In genomic region chr11:48014917-48015316, GRCh38 we compare ENCODE assay signal across 24 cellular contexts. TPM values are rescaled to one million over a fixed set of nuclear protein-coding genes. Genes with fewer than 3 reads are reported as not detected.
DNase-seq lines count a peak whose midpoint lies in the region; ATAC-seq lines count a peak whose summit lies in the region.
"Had no signal": no experiment of that assay in that cellular context is flagged by ENCODE, and none has a peak within 500 bp of the region (broad histone marks: within the 10 kb centered on the region; RNA-seq: fewer than 3 reads in every experiment).

No MANE protein-coding gene starts in this region.

- H3K27ac Mint-ChIP-seq in T-helper 2 cell treated with Interferon-gamma antibody and Interleukin-4, amounts not matched to agents 5 μg/mL and 100 μg/mL, for 36 hours: peak overlapping the region; percentile 71
- H3K27ac Mint-ChIP-seq in CD4-positive, CD25-positive, alpha-beta regulatory T cell: peak overlapping the region; percentile 83 to 97 (median 90)
- peak overlapping the region; percentile 80 to 98 for H3K27ac Mint-ChIP-seq in T-cell
- H3K27ac Mint-ChIP-seq in effector memory CD8-positive, alpha-beta T cell: peak overlapping the region; percentile 96

- H3K36me3 ChIP-seq in CD4-positive, CD25-positive, alpha-beta regulatory T cell (ENCODE audit: control insufficient read depth, insufficient read depth, low read length): no peaks in the 10 kb centered on the region
- H3K36me3 ChIP-seq in H7 (replicated peaks; ENCODE audit: control insufficient read depth, insufficient read depth, low read length): no peaks in the 10 kb centered on the region
- H3K36me3 ChIP-seq: esophagus muscularis mucosa, gastroesophageal sphincter, suprapubic skin, vagina, WERI-Rb-1 had no signal

- no peak for DNase-seq in T-helper 2 cell treated with Interferon-gamma antibody and Interleukin-4, amounts not matched to agents 5 μg/mL and 100 μg/mL, for 36 hours (ENCODE audit: low spot score)
- DNase-seq in T-helper 2 cell: no peak
- no peak for DNase-seq in CD4-positive, CD25-positive, alpha-beta regulatory T cell
- DNase-seq in T-cell: no peak
- no peak for DNase-seq in effector memory CD8-positive, alpha-beta T cell
- no peak for DNase-seq in H7
- DNase-seq in CD1c-positive myeloid dendritic cell (ENCODE audit: extremely low spot score): no peak
- DNase-seq: activated gamma-delta T cell treated with Interleukin-2 at 50 U/mL for 16 hours; C1 segment of cervical spinal cord; effector CD8-positive, alpha-beta T cell; GF-D8; Kasumi-1; NCI-H1048; NCI-H2029; NCI-H345; WERI-Rb-1 had no signal

- no peak for ATAC-seq in CD4-positive, CD25-positive, alpha-beta regulatory T cell (ENCODE audit: low read depth in 2 of 2)
- ATAC-seq in T-cell (replicated peaks in 1 of 4): no peak
- ATAC-seq in effector memory CD8-positive, alpha-beta T cell (replicated peaks): no peak
- ATAC-seq in GM18858 (IDR thresholded peaks at IDR 0.05; ENCODE audit: unreplicated experiment): no peak
- ATAC-seq: gastroesophageal sphincter, Panc1, sciatic nerve had no signal

- H3K27me3 Mint-ChIP-seq in T-helper 2 cell treated with Interferon-gamma antibody and Interleukin-4, amounts not matched to agents 5 μg/mL and 100 μg/mL, for 36 hours (ENCODE audit: low read depth): no peaks in the 10 kb centered on the region
- H3K27me3 Mint-ChIP-seq in CD4-positive, CD25-positive, alpha-beta regulatory T cell: no peaks in the 10 kb centered on the region
- H3K27me3 Mint-ChIP-seq in T-cell: no peaks in the 10 kb centered on the region
- H3K27me3 Mint-ChIP-seq in effector memory CD8-positive, alpha-beta T cell: no peaks in the 10 kb centered on the region

- no peaks in the 10 kb centered on the region for H3K27me3 ChIP-seq in CD4-positive, CD25-positive, alpha-beta regulatory T cell (ENCODE audit: control insufficient read depth, insufficient read depth, low read length)
- H3K27me3 ChIP-seq in H7 (ENCODE audit: control insufficient read depth, insufficient read depth, low read length): no peaks in the 10 kb centered on the region
- H3K27me3 ChIP-seq: esophagus muscularis mucosa, gastroesophageal sphincter, suprapubic skin, vagina had no signal

- H3K9me3 Mint-ChIP-seq in T-helper 2 cell treated with Interferon-gamma antibody and Interleukin-4, amounts not matched to agents 5 μg/mL and 100 μg/mL, for 36 hours: no peaks in the 10 kb centered on the region
- H3K9me3 Mint-ChIP-seq in CD4-positive, CD25-positive, alpha-beta regulatory T cell: peaks cover 0 to 2% (median 0%) of the 10 kb centered on the region in 7 donors
- no peaks in the 10 kb centered on the region for H3K9me3 Mint-ChIP-seq in T-cell
- H3K9me3 Mint-ChIP-seq in effector memory CD8-positive, alpha-beta T cell: no peaks in the 10 kb centered on the region

- peaks cover 100% of the 10 kb centered on the region for H3K4me1 ChIP-seq in CD4-positive, CD25-positive, alpha-beta regulatory T cell (ENCODE audit: control insufficient read depth, insufficient read depth, low read length, poor library complexity, severe bottlenecking)

- CTCF ChIA-PET in T-cell (lab: Charles Lee): interaction anchor here (1.0 to 1.5 kb wide), 3 partner anchors 8 to 81 kb away, joined by 3 to 5 read pairs (median 5); no protein-coding TSS in a partner anchor

- no peaks in the 10 kb centered on the region for H3K9me3 ChIP-seq in CD4-positive, CD25-positive, alpha-beta regulatory T cell (ENCODE audit: control insufficient read depth in 2 of 2, low read length in 2 of 2)
- H3K9me3 ChIP-seq: esophagus muscularis mucosa, gastroesophageal sphincter, suprapubic skin, vagina had no signal

- peaks cover 86% of the 10 kb centered on the region for H3K4me1 Mint-ChIP-seq in T-helper 2 cell treated with Interferon-gamma antibody and Interleukin-4, amounts not matched to agents 5 μg/mL and 100 μg/mL, for 36 hours (ENCODE audit: low read depth)
- peaks cover 28 to 92% (median 77%) of the 10 kb centered on the region in 4 donors for H3K4me1 Mint-ChIP-seq in CD4-positive, CD25-positive, alpha-beta regulatory T cell
- peaks cover 80 to 90% (median 88%) of the 10 kb centered on the region in 3 donors for H3K4me1 Mint-ChIP-seq in T-cell
- H3K4me1 Mint-ChIP-seq in effector memory CD8-positive, alpha-beta T cell (ENCODE audit: low read depth in 2 of 2): peaks cover 67 to 79% of the 10 kb centered on the region in 2 donors

- H3K4me3 ChIP-seq in CD4-positive, CD25-positive, alpha-beta regulatory T cell (ENCODE audit: low read depth, low read length): no peak overlapping the region
- no peak overlapping the region for H3K4me3 ChIP-seq in H7 (ENCODE audit: insufficient read depth, low read depth, low read length)
- H3K4me3 ChIP-seq: esophagus muscularis mucosa, gastroesophageal sphincter, suprapubic skin, vagina had no signal

- H3K27ac ChIP-seq in CD4-positive, CD25-positive, alpha-beta regulatory T cell (ENCODE audit: insufficient read depth, low read length, poor library complexity, severe bottlenecking): peak overlapping the region; percentile 93
- H3K27ac ChIP-seq: esophagus muscularis mucosa, gastroesophageal sphincter, parathyroid adenoma, suprapubic skin, vagina, WERI-Rb-1 had no signal

- H3K36me3 Mint-ChIP-seq in T-helper 2 cell treated with Interferon-gamma antibody and Interleukin-4, amounts not matched to agents 5 μg/mL and 100 μg/mL, for 36 hours (ENCODE audit: low read depth): peaks cover 24% of the 10 kb centered on the region
- H3K36me3 Mint-ChIP-seq in CD4-positive, CD25-positive, alpha-beta regulatory T cell: peaks cover 13% of the 10 kb centered on the region
- H3K36me3 Mint-ChIP-seq in T-cell: peaks cover 6% of the 10 kb centered on the region
- H3K36me3 Mint-ChIP-seq in effector memory CD8-positive, alpha-beta T cell (ENCODE audit: insufficient read depth): peaks cover 28% of the 10 kb centered on the region

- POLR2A ChIA-PET in T-cell (lab: Charles Lee): interaction anchor here in 1 of 2 donors (0.6 kb wide), 1 partner anchor 12 kb away, joined by 3 read pairs; no protein-coding TSS in a partner anchor

- peak overlapping the region; percentile 46 for H3K4me3 Mint-ChIP-seq in T-helper 2 cell treated with Interferon-gamma antibody and Interleukin-4, amounts not matched to agents 5 μg/mL and 100 μg/mL, for 36 hours
- H3K4me3 Mint-ChIP-seq in CD4-positive, CD25-positive, alpha-beta regulatory T cell: peak overlapping the region; percentile 21 to 49 (median 39)
- H3K4me3 Mint-ChIP-seq in T-cell: no peak overlapping the region
- peak overlapping the region in 1 of 2 donors; percentile 45 for H3K4me3 Mint-ChIP-seq in effector memory CD8-positive, alpha-beta T cell

RNA-seq across cellular contexts. Expression of gene PTPRJ, which starts 34.6 kb away (rescaled TPM):
- 81.8 TPM for total RNA-seq in CD4-positive, CD25-positive, alpha-beta regulatory T cell
- polyA plus RNA-seq in CD4-positive, CD25-positive, alpha-beta regulatory T cell: 10 to 100 TPM; 13.8 to 20.2 (median 16.9) TPM
- 10 to 100 TPM; 44.8 to 71.0 (median 57.9) TPM for total RNA-seq in T-cell
- total RNA-seq in H7 (2014; rRNA removed; shearing (Covaris generic)): 10.0 and 12.0 TPM in 2 replicates

Comparison
In these comparisons a context has a peak if more than half of its experiments do, and no peak if none do; other contexts are left out.
1. H3K4me3 Mint-ChIP-seq: peak in T-helper 2 cell treated with Interferon-gamma antibody and Interleukin-4, amounts not matched to agents 5 μg/mL and 100 μg/mL, for 36 hours (single experiment) and CD4-positive, CD25-positive, alpha-beta regulatory T cell (4 of 4); none in T-cell (0 of 3).
2. Peak in every context shown above with its lines, with median percentiles within 50 percentile points of each other: H3K27ac Mint-ChIP-seq.